In the genomic region with DNA sequence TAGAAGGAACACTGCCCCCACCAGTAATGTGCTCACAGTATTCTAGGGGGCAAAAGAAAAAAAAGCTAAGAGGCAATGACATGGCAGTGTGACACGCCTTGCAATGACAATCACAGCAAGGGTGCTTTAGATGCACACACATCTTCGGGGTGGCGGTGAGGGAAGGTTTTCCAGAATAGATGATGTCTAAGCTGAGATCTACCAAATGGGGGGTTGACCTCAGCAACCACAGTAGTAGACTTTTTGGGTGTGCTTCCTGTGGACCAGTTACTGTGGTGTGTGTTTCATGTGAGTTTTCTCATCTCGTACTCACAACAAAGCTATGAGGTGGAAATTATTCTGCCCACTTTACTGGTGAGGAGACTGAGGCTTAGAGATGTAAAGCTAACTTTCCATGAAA, we compare ENCODE assay signal across 31 cellular contexts. TPM values are rescaled to one million over a fixed set of nuclear protein-coding genes. Genes with fewer than 3 reads are reported as not detected.
A peak's percentile ranks its signal among the peaks of the same experiment; 100 is the strongest.
DNase-seq lines count a peak whose midpoint lies in the region; ATAC-seq and TF ChIP-seq lines count a peak whose summit lies in the region.
"Had no signal": no experiment of that assay in that cellular context is flagged by ENCODE, and none has a peak within 500 bp of the region (broad histone marks: within the 10 kb centered on the region; RNA-seq: fewer than 3 reads in every experiment).

No MANE protein-coding gene starts in this region.

- no peak overlapping the region for H3K4me2 ChIP-seq in osteoblast (ENCODE audit: insufficient read depth, low read length)
- H3K4me2 ChIP-seq: SK-N-SH, smooth muscle cell had no signal

- H3K27ac ChIP-seq in CD4-positive, CD25-positive, alpha-beta regulatory T cell (ENCODE audit: insufficient read depth, low read length, poor library complexity, severe bottlenecking) = no peak overlapping the region
- no peak overlapping the region for H3K27ac ChIP-seq in osteoblast (ENCODE audit: low read depth, low read length)
- H3K27ac ChIP-seq: cardiac muscle cell, gastroesophageal sphincter, GM23248, pancreas, upper lobe of right lung, WERI-Rb-1 had no signal

- no peak overlapping the region for H3K4me3 Mint-ChIP-seq in activated CD4-positive, alpha-beta T cell treated with anti-CD3 and anti-CD28 coated beads, Interleukin-2, amount 10 ng/mL, durations not matched to agents 7 days and 5 days
- no peak overlapping the region for H3K4me3 Mint-ChIP-seq in CD4-positive, CD25-positive, alpha-beta regulatory T cell
- H3K4me3 Mint-ChIP-seq in T-helper 2 cell treated with Interferon-gamma antibody and Interleukin-4, amounts not matched to agents 5 μg/mL and 100 μg/mL, for 36 hours = peak overlapping the region; percentile 61
- H3K4me3 Mint-ChIP-seq in central memory CD8-positive, alpha-beta T cell = peak overlapping the region; percentile 48
- H3K4me3 Mint-ChIP-seq: nephron progenitor cell had no signal

- CTCF ChIA-PET in activated CD4-positive, alpha-beta T cell treated with anti-CD3 and anti-CD28 coated beads, Interleukin-2, amount 10 ng/mL, durations not matched to agents 7 days and 5 days (lab: Charles Lee) = interaction anchor here (1.0 to 1.8 kb wide), 5 partner anchors 7 to 71 kb away, joined by 3 to 8 read pairs (median 3); no protein-coding TSS in a partner anchor

- no peaks in the 10 kb centered on the region for H3K27me3 ChIP-seq in CD4-positive, CD25-positive, alpha-beta regulatory T cell (ENCODE audit: control insufficient read depth, insufficient read depth, low read length)
- no peaks in the 10 kb centered on the region for H3K27me3 ChIP-seq in osteoblast (ENCODE audit: insufficient read depth, low read length)
- H3K27me3 ChIP-seq: cardiac muscle cell, gastroesophageal sphincter, pancreas, upper lobe of right lung had no signal

- POLR2A ChIA-PET in activated CD4-positive, alpha-beta T cell treated with anti-CD3 and anti-CD28 coated beads, Interleukin-2, amount 10 ng/mL, durations not matched to agents 7 days and 5 days (lab: Charles Lee) = interaction anchor here (0.5 kb wide), 1 partner anchor 54 kb away, joined by 5 read pairs; no protein-coding TSS in a partner anchor

- peaks cover 41% of the 10 kb centered on the region for H3K36me3 Mint-ChIP-seq in activated CD4-positive, alpha-beta T cell treated with anti-CD3 and anti-CD28 coated beads, Interleukin-2, amount 10 ng/mL, durations not matched to agents 7 days and 5 days (ENCODE audit: low read depth)
- peaks cover 3% of the 10 kb centered on the region for H3K36me3 Mint-ChIP-seq in CD4-positive, CD25-positive, alpha-beta regulatory T cell
- H3K36me3 Mint-ChIP-seq in T-helper 2 cell treated with Interferon-gamma antibody and Interleukin-4, amounts not matched to agents 5 μg/mL and 100 μg/mL, for 36 hours (ENCODE audit: low read depth) = peaks cover 30% of the 10 kb centered on the region
- H3K36me3 Mint-ChIP-seq in central memory CD8-positive, alpha-beta T cell (ENCODE audit: insufficient read depth) = peaks cover 3% of the 10 kb centered on the region

- no peaks in the 10 kb centered on the region for H3K36me3 ChIP-seq in CD4-positive, CD25-positive, alpha-beta regulatory T cell (ENCODE audit: control insufficient read depth, insufficient read depth, low read length)
- no peaks in the 10 kb centered on the region for H3K36me3 ChIP-seq in osteoblast (ENCODE audit: insufficient read depth, low read length)
- H3K36me3 ChIP-seq: BE2C, cardiac muscle cell, gastroesophageal sphincter, pancreas, upper lobe of right lung, WERI-Rb-1 had no signal

- no peak overlapping the region for H3K4me3 ChIP-seq in CD4-positive, CD25-positive, alpha-beta regulatory T cell (ENCODE audit: low read depth, low read length)
- no peak overlapping the region for H3K4me3 ChIP-seq in osteoblast (ENCODE audit: insufficient read depth, low read length)
- H3K4me3 ChIP-seq: cardiac muscle cell, gastroesophageal sphincter, GM23248, pancreas, smooth muscle cell, upper lobe of right lung had no signal

- H3K4me1 ChIP-seq in CD4-positive, CD25-positive, alpha-beta regulatory T cell (ENCODE audit: control insufficient read depth, insufficient read depth, low read length, poor library complexity, severe bottlenecking) = peaks cover 18% of the 10 kb centered on the region
- peaks cover 20% of the 10 kb centered on the region for H3K4me1 ChIP-seq in osteoblast (ENCODE audit: insufficient read depth, low read length)
- H3K4me1 ChIP-seq: BE2C, Caco-2, gastroesophageal sphincter, pancreas had no signal

- no peak for TF ChIP-seq CTCF in osteoblast (IDR thresholded peaks at IDR 0.05; ENCODE audit: extremely low read depth, low read depth, low read length)

- no peaks in the 10 kb centered on the region for H4K20me1 ChIP-seq in osteoblast (ENCODE audit: insufficient read depth, low read length)

- no peak overlapping the region for H2AFZ ChIP-seq in osteoblast (ENCODE audit: low read length)
- H2AFZ ChIP-seq: GM23248 had no signal

- ATAC-seq in CD4-positive, CD25-positive, alpha-beta regulatory T cell (ENCODE audit: low read depth in 2 of 2) = no peak
- peak; percentile 13 for ATAC-seq in central memory CD8-positive, alpha-beta T cell (replicated peaks; ENCODE audit: extremely low read depth, poor library complexity, severe bottlenecking)
- no peak for ATAC-seq in HG03175 (IDR thresholded peaks at IDR 0.05; ENCODE audit: unreplicated experiment)
- ATAC-seq: gastroesophageal sphincter, pancreas, upper lobe of right lung had no signal

- DNase-seq in activated CD4-positive, alpha-beta T cell treated with anti-CD3 and anti-CD28 coated beads, Interleukin-2, amount 10 ng/mL, durations not matched to agents 7 days and 5 days = peak; percentile 53
- DNase-seq in activated CD4-positive, alpha-beta T cell treated with anti-CD3 and anti-CD28 coated beads, Interleukin-2, amount 50 U/mL, for 1 hour = no peak
- no peak for DNase-seq in CD4-positive, CD25-positive, alpha-beta regulatory T cell
- DNase-seq in T-helper 2 cell treated with Interferon-gamma antibody and Interleukin-4, amounts not matched to agents 5 μg/mL and 100 μg/mL, for 36 hours (ENCODE audit: low spot score) = no peak
- DNase-seq in central memory CD8-positive, alpha-beta T cell (ENCODE audit: low spot score in 2 of 2) = peak in 1 of 2 donors; percentile 18
- DNase-seq in AML-193 (lab: John Stamatoyannopoulos, UW) (no peak), osteoblast (ENCODE audit: insufficient read length, low spot score, missing footprints) (no peak)
- DNase-seq: amygdala, BE2C, Caco-2, DMS79, GF-D8, GM23248, hippocampal formation, KBM-7, NCI-H1436 treated with DMSO at 0.1 percent for 48 hours, NCI-H2107, NCI-H446 treated with DMSO at 0.1 percent for 48 hours, nephron progenitor cell, pancreas, SK-N-SH, substantia nigra, upper lobe of right lung, WERI-Rb-1 had no signal

- peaks cover 80% of the 10 kb centered on the region for H3K4me1 Mint-ChIP-seq in activated CD4-positive, alpha-beta T cell treated with anti-CD3 and anti-CD28 coated beads, Interleukin-2, amount 10 ng/mL, durations not matched to agents 7 days and 5 days
- H3K4me1 Mint-ChIP-seq in CD4-positive, CD25-positive, alpha-beta regulatory T cell = peaks cover 26 to 56% (median 36%) of the 10 kb centered on the region in 4 donors
- H3K4me1 Mint-ChIP-seq in T-helper 2 cell treated with Interferon-gamma antibody and Interleukin-4, amounts not matched to agents 5 μg/mL and 100 μg/mL, for 36 hours (ENCODE audit: low read depth) = peaks cover 70% of the 10 kb centered on the region
- H3K4me1 Mint-ChIP-seq in central memory CD8-positive, alpha-beta T cell = peaks cover 59% of the 10 kb centered on the region
- H3K4me1 Mint-ChIP-seq: nephron progenitor cell had no signal

- H3K79me2 ChIP-seq in osteoblast (ENCODE audit: insufficient read depth, low read length) = no peaks in the 10 kb centered on the region

- H3K9me3 Mint-ChIP-seq in activated CD4-positive, alpha-beta T cell treated with anti-CD3 and anti-CD28 coated beads, Interleukin-2, amount 10 ng/mL, durations not matched to agents 7 days and 5 days = peaks cover 34% of the 10 kb centered on the region
- H3K9me3 Mint-ChIP-seq in CD4-positive, CD25-positive, alpha-beta regulatory T cell = peaks cover 0 to 7% (median 4%) of the 10 kb centered on the region in 7 donors
- peaks cover 54% of the 10 kb centered on the region for H3K9me3 Mint-ChIP-seq in T-helper 2 cell treated with Interferon-gamma antibody and Interleukin-4, amounts not matched to agents 5 μg/mL and 100 μg/mL, for 36 hours
- no peaks in the 10 kb centered on the region for H3K9me3 Mint-ChIP-seq in central memory CD8-positive, alpha-beta T cell

- H3K27ac Mint-ChIP-seq in activated CD4-positive, alpha-beta T cell treated with anti-CD3 and anti-CD28 coated beads, Interleukin-2, amount 10 ng/mL, durations not matched to agents 7 days and 5 days = peak overlapping the region; percentile 82
- peak overlapping the region in 2 of 3 donors; percentile 26 to 33 for H3K27ac Mint-ChIP-seq in CD4-positive, CD25-positive, alpha-beta regulatory T cell
- H3K27ac Mint-ChIP-seq in T-helper 2 cell treated with Interferon-gamma antibody and Interleukin-4, amounts not matched to agents 5 μg/mL and 100 μg/mL, for 36 hours = peak overlapping the region; percentile 76
- H3K27ac Mint-ChIP-seq in central memory CD8-positive, alpha-beta T cell (ENCODE audit: low read depth) = peak overlapping the region; percentile 68

- H3K27me3 Mint-ChIP-seq in activated CD4-positive, alpha-beta T cell treated with anti-CD3 and anti-CD28 coated beads, Interleukin-2, amount 10 ng/mL, durations not matched to agents 7 days and 5 days = peaks cover 6% of the 10 kb centered on the region
- H3K27me3 Mint-ChIP-seq in CD4-positive, CD25-positive, alpha-beta regulatory T cell = peaks cover 10% of the 10 kb centered on the region
- H3K27me3 Mint-ChIP-seq in T-helper 2 cell treated with Interferon-gamma antibody and Interleukin-4, amounts not matched to agents 5 μg/mL and 100 μg/mL, for 36 hours (ENCODE audit: low read depth) = peaks cover 17% of the 10 kb centered on the region
- H3K27me3 Mint-ChIP-seq in central memory CD8-positive, alpha-beta T cell = no peaks in the 10 kb centered on the region

- no peaks in the 10 kb centered on the region for H3K9me3 ChIP-seq in CD4-positive, CD25-positive, alpha-beta regulatory T cell (ENCODE audit: control insufficient read depth in 2 of 2, low read length in 2 of 2)
- H3K9me3 ChIP-seq in osteoblast (ENCODE audit: low read depth, low read length) = peaks cover 6% of the 10 kb centered on the region
- H3K9me3 ChIP-seq: BE2C, Caco-2, pancreas, upper lobe of right lung had no signal

RNA-seq across cellular contexts. Expression of gene IL12B, which starts 10.2 kb away (rescaled TPM):
- total RNA-seq in activated CD4-positive, alpha-beta T cell treated with anti-CD3 and anti-CD28 coated beads, Interleukin-2, amount 10 ng/mL, durations not matched to agents 7 days and 5 days = not detected
- not detected for total RNA-seq in CD4-positive, CD25-positive, alpha-beta regulatory T cell
- polyA plus RNA-seq in CD4-positive, CD25-positive, alpha-beta regulatory T cell = not detected
- total RNA-seq in osteoblast = not detected in 2 replicates
- total RNA-seq: Caco-2, cardiac muscle cell, gastroesophageal sphincter, GM23248, lower leg skin, mononuclear cell, OCI-LY7, pancreas, smooth muscle cell, upper lobe of right lung had no signal
- polyA plus RNA-seq: cardiac muscle cell, GM23248, pancreas, SK-N-SH, smooth muscle cell had no signal

Comparison
In these comparisons a context has a peak if more than half of its experiments do, and no peak if none do; other contexts are left out.
1. H3K27ac Mint-ChIP-seq: peak in every context shown above with its lines; median percentile 82 in activated CD4-positive, alpha-beta T cell treated with anti-CD3 and anti-CD28 coated beads, Interleukin-2, amount 10 ng/mL, durations not matched to agents 7 days and 5 days; 76 in T-helper 2 cell treated with Interferon-gamma antibody and Interleukin-4, amounts not matched to agents 5 μg/mL and 100 μg/mL, for 36 hours; 68 in central memory CD8-positive, alpha-beta T cell; 30 in CD4-positive, CD25-positive, alpha-beta regulatory T cell.
2. H3K4me3 Mint-ChIP-seq: peak in T-helper 2 cell treated with Interferon-gamma antibody and Interleukin-4, amounts not matched to agents 5 μg/mL and 100 μg/mL, for 36 hours (single experiment) and central memory CD8-positive, alpha-beta T cell (single experiment); none in activated CD4-positive, alpha-beta T cell treated with anti-CD3 and anti-CD28 coated beads, Interleukin-2, amount 10 ng/mL, durations not matched to agents 7 days and 5 days (single experiment) and CD4-positive, CD25-positive, alpha-beta regulatory T cell (0 of 4).